24 cellular contexts compared by ENCODE assay signal in the genomic region with DNA sequence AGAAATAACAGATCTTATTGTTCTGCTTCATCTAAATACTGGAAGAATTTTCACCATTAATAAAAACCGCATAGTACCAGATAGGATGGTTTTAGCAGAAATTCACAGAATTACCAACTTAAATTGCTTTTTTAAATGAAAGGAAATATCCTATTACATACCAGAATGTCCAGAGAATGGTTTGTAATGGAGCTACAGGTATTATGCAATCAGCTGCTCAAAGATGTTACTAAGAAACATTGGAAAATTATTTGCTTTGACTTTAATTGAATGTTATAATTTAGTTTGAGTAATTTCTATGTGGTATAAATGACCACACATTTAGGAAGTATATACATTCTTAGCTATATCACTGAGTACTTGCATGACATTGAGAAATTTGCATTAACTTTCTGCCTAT.
"Had no signal": no experiment of that assay in that cellular context is flagged by ENCODE, and none has a peak within 500 bp of the region (broad histone marks: within the 10 kb centered on the region; RNA-seq: fewer than 3 reads in every experiment).

No MANE protein-coding gene starts in this region.

- H3K9ac ChIP-seq: neural progenitor cell, parathyroid adenoma had no signal

- H3K27ac Mint-ChIP-seq: natural killer cell; neural progenitor cell; stimulated activated naive CD8-positive, alpha-beta T cell treated with anti-CD3 and anti-CD28 coated beads, Interleukin-15, amount 100 ng/mL, for 72 hours had no signal

- H3K4me3 Mint-ChIP-seq: central memory CD8-positive, alpha-beta T cell; natural killer cell; neural progenitor cell; stimulated activated naive CD8-positive, alpha-beta T cell treated with anti-CD3 and anti-CD28 coated beads, Interleukin-15, amount 100 ng/mL, for 72 hours had no signal

- H3K36me3 Mint-ChIP-seq: natural killer cell, neural progenitor cell had no signal

- H3K36me3 ChIP-seq: esophagus muscularis mucosa, gastroesophageal sphincter, heart left ventricle, lower lobe of right lung, neural progenitor cell, right atrium auricular region, sigmoid colon, spleen, suprapubic skin, transverse colon, vagina had no signal

- H3K9me3 Mint-ChIP-seq: central memory CD8-positive, alpha-beta T cell; neural progenitor cell had no signal

- H2AFZ ChIP-seq: neural progenitor cell, parathyroid adenoma had no signal

- H3K4me1 ChIP-seq: esophagus muscularis mucosa, gastroesophageal sphincter, heart left ventricle, lower lobe of right lung, neural progenitor cell, parathyroid adenoma, right atrium auricular region, sigmoid colon, spleen, suprapubic skin, transverse colon, vagina had no signal

- H3K4me3 ChIP-seq: coronary artery, esophagus muscularis mucosa, gastroesophageal sphincter, heart left ventricle, lower lobe of right lung, neural progenitor cell, right atrium auricular region, sigmoid colon, skin epidermis, spleen, suprapubic skin, transverse colon, vagina had no signal

- H3K27ac ChIP-seq: coronary artery, esophagus muscularis mucosa, gastroesophageal sphincter, heart left ventricle, lower lobe of right lung, neural progenitor cell, parathyroid adenoma, right atrium auricular region, sigmoid colon, skin epidermis, spleen, suprapubic skin, transverse colon, vagina had no signal

- H3K27me3 Mint-ChIP-seq: central memory CD8-positive, alpha-beta T cell; progenitor cell of endocrine pancreas; stimulated activated naive CD8-positive, alpha-beta T cell treated with anti-CD3 and anti-CD28 coated beads, Interleukin-15, amount 100 ng/mL, for 72 hours had no signal

- DNase-seq: dermis blood vessel endothelial cell; effector memory CD4-positive, alpha-beta T cell; heart left ventricle; hippocampal formation; left ventricle myocardium superior; lower lobe of right lung; natural killer cell; sigmoid colon; spleen; stimulated activated CD8-positive, alpha-beta memory T cell treated with anti-CD3 and anti-CD28 coated beads, Interleukin-4, amount 100 ng/mL, for 48 hours; stimulated activated naive CD4-positive, alpha-beta T cell; stimulated activated naive CD8-positive, alpha-beta T cell treated with anti-CD3 and anti-CD28 coated beads, Interleukin-15, amount 100 ng/mL, for 72 hours; transverse colon had no signal

- H3K4me1 Mint-ChIP-seq: central memory CD8-positive, alpha-beta T cell; natural killer cell; neural progenitor cell; stimulated activated naive CD8-positive, alpha-beta T cell treated with anti-CD3 and anti-CD28 coated beads, Interleukin-15, amount 100 ng/mL, for 72 hours had no signal

- H3K4me2 ChIP-seq: neural progenitor cell had no signal

- H3K27me3 ChIP-seq: esophagus muscularis mucosa, gastroesophageal sphincter, heart left ventricle, neural progenitor cell, right atrium auricular region, sigmoid colon, spleen, suprapubic skin, transverse colon, vagina had no signal

- H3K9me3 ChIP-seq: esophagus muscularis mucosa, gastroesophageal sphincter, lower lobe of right lung, right atrium auricular region, sigmoid colon, spleen, suprapubic skin, transverse colon, vagina had no signal

- ATAC-seq: gastroesophageal sphincter; heart left ventricle; left ventricle myocardium superior; lower lobe of right lung; natural killer cell; stimulated activated naive CD8-positive, alpha-beta T cell treated with anti-CD3 and anti-CD28 coated beads, Interleukin-15, amount 100 ng/mL, for 72 hours had no signal
